ENCODE assay signal across 11 cellular contexts in genomic region chr6:2310042-2310441, GRCh38.
"Had no signal": no experiment of that assay in that cellular context is flagged by ENCODE, and none has a peak within 500 bp of the region (broad histone marks: within the 10 kb centered on the region; RNA-seq: fewer than 3 reads in every experiment).

No MANE protein-coding gene starts in this region.

- H3K9me3 ChIP-seq: HAP-1 had no signal

- ATAC-seq: GM23338, HCT116 had no signal

- H3K4me1 ChIP-seq: HAP-1 had no signal

- FAIRE-seq: H1, H54 had no signal

- H3K9ac ChIP-seq: GM23248 had no signal

- H3K4me2 ChIP-seq: GM23338 had no signal

- H3K4me3 Mint-ChIP-seq: GM23338, H9, HFFc6 had no signal

- DNase-seq: GM23248, GOT3, H7, H9, HCEC 1CT, HFFc6 had no signal

- H3K4me3 ChIP-seq: GM23248, GM23338, HAP-1 had no signal

- H3K27ac Mint-ChIP-seq: GM23338, HFFc6 had no signal

- H3K36me3 ChIP-seq: HAP-1 had no signal

- H3K27ac ChIP-seq: GM23248 had no signal

- H2AFZ ChIP-seq: GM23248, GM23338 had no signal
